ENCODE assay signal across 1 cellular context in the genomic region with DNA sequence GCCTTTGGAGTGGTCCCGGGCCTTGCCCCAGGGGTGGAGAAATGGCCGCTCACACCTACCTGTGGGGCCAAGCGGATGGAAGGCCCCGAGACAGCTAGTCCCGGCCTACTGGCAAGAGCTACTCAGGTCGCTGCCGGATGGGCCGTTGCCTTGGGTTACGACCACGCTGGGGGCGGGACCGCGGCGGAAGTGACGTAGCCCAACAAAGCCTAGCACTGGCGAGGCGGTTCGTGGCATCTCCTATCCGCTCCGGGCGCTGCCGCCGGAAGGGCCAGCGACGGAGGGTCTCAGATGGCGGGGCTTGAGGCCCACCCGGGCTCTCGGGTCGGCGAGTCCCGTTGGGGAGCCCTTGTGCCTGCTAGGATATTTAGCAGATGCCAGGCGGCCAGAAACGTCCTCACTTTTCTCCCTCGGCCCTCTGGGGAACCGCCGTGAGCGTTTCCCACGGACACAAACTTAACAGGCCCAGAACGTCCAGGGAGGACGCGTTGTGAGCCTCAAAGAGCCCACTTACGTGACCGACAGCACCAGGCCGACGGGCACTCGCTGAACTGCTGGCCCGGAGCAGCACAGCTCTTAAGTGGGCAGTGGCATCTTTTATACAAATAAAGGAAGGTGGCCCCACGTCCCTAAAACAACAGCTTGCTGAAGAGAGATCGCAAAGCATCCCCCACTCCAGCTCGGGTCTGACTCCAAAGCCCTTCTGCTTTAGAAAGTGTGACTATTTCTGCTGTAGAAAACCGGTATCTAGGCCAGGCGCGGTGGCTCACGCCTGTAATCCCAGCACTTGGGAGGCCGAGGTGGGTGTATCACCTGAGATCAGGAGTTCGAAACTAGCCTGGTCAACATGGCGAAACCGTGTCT.
A peak's percentile ranks its signal among the peaks of the same experiment; 100 is the strongest.
TF ChIP-seq lines count a peak whose summit lies in the region.

A gene with protein sequence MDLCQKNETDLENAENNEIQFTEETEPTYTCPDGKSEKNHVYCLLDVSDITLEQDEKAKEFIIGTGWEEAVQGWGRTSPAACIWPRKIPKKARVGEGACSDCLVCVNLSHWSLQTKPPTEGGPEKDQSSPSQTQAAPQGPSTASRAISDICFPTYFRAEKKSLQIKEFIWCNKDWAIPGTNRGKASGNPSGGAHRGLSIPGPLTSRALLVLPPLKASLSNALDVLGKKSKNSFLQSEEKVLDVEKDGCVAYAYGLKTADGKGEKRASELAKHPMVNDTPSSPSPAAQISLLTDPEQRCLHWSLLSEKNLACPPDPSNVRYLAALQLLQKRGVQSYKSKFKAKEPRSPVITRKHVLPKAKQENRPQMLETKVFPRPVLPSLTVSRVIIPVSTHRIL (minus strand): TSS at position 162 of the 864 bp plus-strand sequence. CDS start 13,283 bp downstream, outside the sequence.

TF ChIP-seq in K562, 482 proteins besides CTCF, POLR2A, EP300 and RAD21 (continued from another document and continues in another):
- TF ChIP-seq, protein P1, sequence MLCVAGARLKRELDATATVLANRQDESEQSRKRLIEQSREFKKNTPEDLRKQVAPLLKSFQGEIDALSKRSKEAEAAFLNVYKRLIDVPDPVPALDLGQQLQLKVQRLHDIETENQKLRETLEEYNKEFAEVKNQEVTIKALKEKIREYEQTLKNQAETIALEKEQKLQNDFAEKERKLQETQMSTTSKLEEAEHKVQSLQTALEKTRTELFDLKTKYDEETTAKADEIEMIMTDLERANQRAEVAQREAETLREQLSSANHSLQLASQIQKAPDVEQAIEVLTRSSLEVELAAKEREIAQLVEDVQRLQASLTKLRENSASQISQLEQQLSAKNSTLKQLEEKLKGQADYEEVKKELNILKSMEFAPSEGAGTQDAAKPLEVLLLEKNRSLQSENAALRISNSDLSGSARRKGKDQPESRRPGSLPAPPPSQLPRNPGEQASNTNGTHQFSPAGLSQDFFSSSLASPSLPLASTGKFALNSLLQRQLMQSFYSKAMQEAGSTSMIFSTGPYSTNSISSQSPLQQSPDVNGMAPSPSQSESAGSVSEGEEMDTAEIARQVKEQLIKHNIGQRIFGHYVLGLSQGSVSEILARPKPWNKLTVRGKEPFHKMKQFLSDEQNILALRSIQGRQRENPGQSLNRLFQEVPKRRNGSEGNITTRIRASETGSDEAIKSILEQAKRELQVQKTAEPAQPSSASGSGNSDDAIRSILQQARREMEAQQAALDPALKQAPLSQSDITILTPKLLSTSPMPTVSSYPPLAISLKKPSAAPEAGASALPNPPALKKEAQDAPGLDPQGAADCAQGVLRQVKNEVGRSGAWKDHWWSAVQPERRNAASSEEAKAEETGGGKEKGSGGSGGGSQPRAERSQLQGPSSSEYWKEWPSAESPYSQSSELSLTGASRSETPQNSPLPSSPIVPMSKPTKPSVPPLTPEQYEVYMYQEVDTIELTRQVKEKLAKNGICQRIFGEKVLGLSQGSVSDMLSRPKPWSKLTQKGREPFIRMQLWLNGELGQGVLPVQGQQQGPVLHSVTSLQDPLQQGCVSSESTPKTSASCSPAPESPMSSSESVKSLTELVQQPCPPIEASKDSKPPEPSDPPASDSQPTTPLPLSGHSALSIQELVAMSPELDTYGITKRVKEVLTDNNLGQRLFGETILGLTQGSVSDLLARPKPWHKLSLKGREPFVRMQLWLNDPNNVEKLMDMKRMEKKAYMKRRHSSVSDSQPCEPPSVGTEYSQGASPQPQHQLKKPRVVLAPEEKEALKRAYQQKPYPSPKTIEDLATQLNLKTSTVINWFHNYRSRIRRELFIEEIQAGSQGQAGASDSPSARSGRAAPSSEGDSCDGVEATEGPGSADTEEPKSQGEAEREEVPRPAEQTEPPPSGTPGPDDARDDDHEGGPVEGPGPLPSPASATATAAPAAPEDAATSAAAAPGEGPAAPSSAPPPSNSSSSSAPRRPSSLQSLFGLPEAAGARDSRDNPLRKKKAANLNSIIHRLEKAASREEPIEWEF (CRISPR knock-in tag; IDR thresholded peaks at IDR 0.05): no peak
- TF ChIP-seq MYBL2 (IDR thresholded peaks at IDR 0.05; ENCODE audit: low read depth) (no peak), MYBL2 (CRISPR knock-in tag; IDR thresholded peaks at IDR 0.05; ENCODE audit: borderline replicate concordance) (no peak), NFYB (IDR thresholded peaks at IDR 0.05; ENCODE audit: extremely low read depth, insufficient read length) (no peak), NFIX (CRISPR knock-in tag; IDR thresholded peaks at IDR 0.05; ENCODE audit: low read depth) (no peak; the same call in 1 of the 2 replicates), ZNF431 (CRISPR knock-in tag; IDR thresholded peaks at IDR 0.05) (no peak; the same call in 1 of the 2 replicates), ERF (CRISPR knock-in tag; IDR thresholded peaks at IDR 0.05) (peak; percentile 78; the same call in 1 of the 2 replicates), EP400 (IDR thresholded peaks at IDR 0.05) (peak; percentile 73), ZNF274 (IDR thresholded peaks at IDR 0.05; ENCODE audit: borderline replicate concordance, low read depth, low read length) (no peak), ZNF57 (CRISPR knock-in tag; IDR thresholded peaks at IDR 0.05) (no peak), HCFC1 (IDR thresholded peaks at IDR 0.05; ENCODE audit: low read depth, low read length) (peak; percentile 70), MCM3 (IDR thresholded peaks at IDR 0.05) (no peak), ZNF77 (CRISPR knock-in tag; IDR thresholded peaks at IDR 0.05) (no peak), ZNF785 (CRISPR knock-in tag; IDR thresholded peaks at IDR 0.05) (no peak), FOXP1 (CRISPR knock-in tag; IDR thresholded peaks at IDR 0.05) (peak; percentile 76), FOS (IDR thresholded peaks at IDR 0.05; ENCODE audit: extremely low read depth, insufficient read length) (no peak), SPI1 (IDR thresholded peaks at IDR 0.05; ENCODE audit: borderline replicate concordance, low read depth, low read length) (no peak), NBN (IDR thresholded peaks at IDR 0.05; ENCODE audit: low read depth) (no peak), PRPF4 (IDR thresholded peaks at IDR 0.05; ENCODE audit: insufficient read depth, low read depth, low read length, poor library complexity, severe bottlenecking) (no peak), SMARCA5 (IDR thresholded peaks at IDR 0.05) (no peak), PHB2 (IDR thresholded peaks at IDR 0.05; ENCODE audit: low read depth) (no peak), KAT8 (IDR thresholded peaks at IDR 0.05; ENCODE audit: low read depth) (no peak), PCBP1 (IDR thresholded peaks at IDR 0.05; ENCODE audit: low read depth, low read length, poor library complexity, severe bottlenecking) (no peak), ZNF184 (CRISPR knock-in tag; IDR thresholded peaks at IDR 0.05) (no peak), ADNP (tag; IDR thresholded peaks at IDR 0.05) (no peak), ZNF23 (CRISPR knock-in tag; IDR thresholded peaks at IDR 0.05) (no peak), ZNF24 (IDR thresholded peaks at IDR 0.05) (no peak), SAP30 (IDR thresholded peaks at IDR 0.05; ENCODE audit: borderline replicate concordance, insufficient read depth, low read depth, low read length, poor library complexity, severe bottlenecking) (peak; percentile 98), CBFB (CRISPR knock-in tag; IDR thresholded peaks at IDR 0.05) (no peak), TBL1XR1 (IDR thresholded peaks at IDR 0.05; ENCODE audit: low read length in 2 of 2) (0 out of 4 replicates have a peak, but pooled peaks have one; percentile 10 to 20), MEF2A (IDR thresholded peaks at IDR 0.05; ENCODE audit: control insufficient read depth, low read depth, low read length) (no peak), POLR2AphosphoS5 (IDR thresholded peaks at IDR 0.05; ENCODE audit: control insufficient read depth, insufficient read depth, low read depth, low read length) (peak; percentile 79), RBFOX2 (IDR thresholded peaks at IDR 0.05; ENCODE audit: low read depth, low read length) (peak; percentile 97), ZNF3 (CRISPR knock-in tag; IDR thresholded peaks at IDR 0.05) (no peak), SRSF9 (IDR thresholded peaks at IDR 0.05; ENCODE audit: borderline replicate concordance, low read depth, low read length) (no peak), CBX1 (IDR thresholded peaks at IDR 0.05; ENCODE audit: low read depth) (0 out of 2 replicates have a peak, but pooled peaks have one; percentile 64), ZNF140 (CRISPR knock-in tag; IDR thresholded peaks at IDR 0.05) (no peak), GTF2F1 (IDR thresholded peaks at IDR 0.05; ENCODE audit: low read depth, low read length) (no peak; the same call in 1 of the 2 replicates), NRF1 (conservative IDR thresholded peaks at IDR 0.05 in 1 of 2, IDR thresholded peaks at IDR 0.05 in 1 of 2) (no peak), BRD9 (IDR thresholded peaks at IDR 0.05; ENCODE audit: low read depth, partially characterized antibody) (no peak), TFAM (CRISPR knock-in tag; conservative IDR thresholded peaks at IDR 0.05) (no peak), IRF2 (CRISPR knock-in tag; IDR thresholded peaks at IDR 0.05) (no peak), RUNX1 (IDR thresholded peaks at IDR 0.05; ENCODE audit: low read depth) (no peak), HNRNPL (IDR thresholded peaks at IDR 0.05; ENCODE audit: low read depth, low read length) (no peak), GTF2E2 (tag; IDR thresholded peaks at IDR 0.05) (no peak), POU5F1 (IDR thresholded peaks at IDR 0.05; ENCODE audit: borderline replicate concordance, low read depth, low read length, partially characterized antibody) (no peak), CHD2 (IDR thresholded peaks at IDR 0.05; ENCODE audit: low read depth, low read length) (no peak), ARID2 (IDR thresholded peaks at IDR 0.05) (no peak), ZNF41 (CRISPR knock-in tag; conservative IDR thresholded peaks at IDR 0.05) (no peak), YBX1 (IDR thresholded peaks at IDR 0.05) (no peak), ZNF780A (CRISPR knock-in tag; IDR thresholded peaks at IDR 0.05) (no peak), EGR1 (conservative IDR thresholded peaks at IDR 0.05) (peak; percentile 65), DIDO1 (tag; IDR thresholded peaks at IDR 0.05; ENCODE audit: low read depth) (peak; percentile 75), DACH1 (IDR thresholded peaks at IDR 0.05; ENCODE audit: partially characterized antibody) (no peak), RBM39 (optimal IDR thresholded peaks at IDR 0.05; ENCODE audit: low read depth, low read length) (no peak), ZNF253 (CRISPR knock-in tag; conservative IDR thresholded peaks at IDR 0.05) (no peak), ESRRA (IDR thresholded peaks at IDR 0.05; ENCODE audit: borderline replicate concordance, low read depth) (peak; percentile 56), RBM34 (IDR thresholded peaks at IDR 0.05; ENCODE audit: borderline replicate concordance, insufficient read depth, low read length) (no peak), KLF6 (CRISPR knock-in tag; IDR thresholded peaks at IDR 0.05; ENCODE audit: borderline replicate concordance) (no peak), MTA1 (IDR thresholded peaks at IDR 0.05; ENCODE audit: borderline replicate concordance) (no peak), ARHGAP35 (IDR thresholded peaks at IDR 0.05; ENCODE audit: partially characterized antibody) (no peak), L3MBTL2 (IDR thresholded peaks at IDR 0.05) (peak; percentile 72)
- TF ChIP-seq, protein P2, sequence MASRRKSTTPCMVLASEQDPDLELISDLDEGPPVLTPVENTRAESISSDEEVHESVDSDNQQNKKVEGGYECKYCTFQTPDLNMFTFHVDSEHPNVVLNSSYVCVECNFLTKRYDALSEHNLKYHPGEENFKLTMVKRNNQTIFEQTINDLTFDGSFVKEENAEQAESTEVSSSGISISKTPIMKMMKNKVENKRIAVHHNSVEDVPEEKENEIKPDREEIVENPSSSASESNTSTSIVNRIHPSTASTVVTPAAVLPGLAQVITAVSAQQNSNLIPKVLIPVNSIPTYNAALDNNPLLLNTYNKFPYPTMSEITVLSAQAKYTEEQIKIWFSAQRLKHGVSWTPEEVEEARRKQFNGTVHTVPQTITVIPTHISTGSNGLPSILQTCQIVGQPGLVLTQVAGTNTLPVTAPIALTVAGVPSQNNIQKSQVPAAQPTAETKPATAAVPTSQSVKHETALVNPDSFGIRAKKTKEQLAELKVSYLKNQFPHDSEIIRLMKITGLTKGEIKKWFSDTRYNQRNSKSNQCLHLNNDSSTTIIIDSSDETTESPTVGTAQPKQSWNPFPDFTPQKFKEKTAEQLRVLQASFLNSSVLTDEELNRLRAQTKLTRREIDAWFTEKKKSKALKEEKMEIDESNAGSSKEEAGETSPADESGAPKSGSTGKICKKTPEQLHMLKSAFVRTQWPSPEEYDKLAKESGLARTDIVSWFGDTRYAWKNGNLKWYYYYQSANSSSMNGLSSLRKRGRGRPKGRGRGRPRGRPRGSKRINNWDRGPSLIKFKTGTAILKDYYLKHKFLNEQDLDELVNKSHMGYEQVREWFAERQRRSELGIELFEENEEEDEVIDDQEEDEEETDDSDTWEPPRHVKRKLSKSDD (conservative IDR thresholded peaks at IDR 0.05; ENCODE audit: low read length): no peak
- TF ChIP-seq, protein P3, sequence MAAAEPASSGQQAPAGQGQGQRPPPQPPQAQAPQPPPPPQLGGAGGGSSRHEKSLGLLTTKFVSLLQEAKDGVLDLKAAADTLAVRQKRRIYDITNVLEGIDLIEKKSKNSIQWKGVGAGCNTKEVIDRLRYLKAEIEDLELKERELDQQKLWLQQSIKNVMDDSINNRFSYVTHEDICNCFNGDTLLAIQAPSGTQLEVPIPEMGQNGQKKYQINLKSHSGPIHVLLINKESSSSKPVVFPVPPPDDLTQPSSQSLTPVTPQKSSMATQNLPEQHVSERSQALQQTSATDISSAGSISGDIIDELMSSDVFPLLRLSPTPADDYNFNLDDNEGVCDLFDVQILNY (CRISPR knock-in tag; IDR thresholded peaks at IDR 0.05): no peak
- TF ChIP-seq, protein P4, sequence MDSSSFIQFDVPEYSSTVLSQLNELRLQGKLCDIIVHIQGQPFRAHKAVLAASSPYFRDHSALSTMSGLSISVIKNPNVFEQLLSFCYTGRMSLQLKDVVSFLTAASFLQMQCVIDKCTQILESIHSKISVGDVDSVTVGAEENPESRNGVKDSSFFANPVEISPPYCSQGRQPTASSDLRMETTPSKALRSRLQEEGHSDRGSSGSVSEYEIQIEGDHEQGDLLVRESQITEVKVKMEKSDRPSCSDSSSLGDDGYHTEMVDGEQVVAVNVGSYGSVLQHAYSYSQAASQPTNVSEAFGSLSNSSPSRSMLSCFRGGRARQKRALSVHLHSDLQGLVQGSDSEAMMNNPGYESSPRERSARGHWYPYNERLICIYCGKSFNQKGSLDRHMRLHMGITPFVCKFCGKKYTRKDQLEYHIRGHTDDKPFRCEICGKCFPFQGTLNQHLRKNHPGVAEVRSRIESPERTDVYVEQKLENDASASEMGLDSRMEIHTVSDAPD (CRISPR knock-in tag; IDR thresholded peaks at IDR 0.05): no peak
- TF ChIP-seq, protein P5, sequence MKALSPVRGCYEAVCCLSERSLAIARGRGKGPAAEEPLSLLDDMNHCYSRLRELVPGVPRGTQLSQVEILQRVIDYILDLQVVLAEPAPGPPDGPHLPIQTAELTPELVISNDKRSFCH (CRISPR knock-in tag; IDR thresholded peaks at IDR 0.05): no peak
- TF ChIP-seq, protein P5 (tag; IDR thresholded peaks at IDR 0.05): no peak
